In the genomic region with DNA sequence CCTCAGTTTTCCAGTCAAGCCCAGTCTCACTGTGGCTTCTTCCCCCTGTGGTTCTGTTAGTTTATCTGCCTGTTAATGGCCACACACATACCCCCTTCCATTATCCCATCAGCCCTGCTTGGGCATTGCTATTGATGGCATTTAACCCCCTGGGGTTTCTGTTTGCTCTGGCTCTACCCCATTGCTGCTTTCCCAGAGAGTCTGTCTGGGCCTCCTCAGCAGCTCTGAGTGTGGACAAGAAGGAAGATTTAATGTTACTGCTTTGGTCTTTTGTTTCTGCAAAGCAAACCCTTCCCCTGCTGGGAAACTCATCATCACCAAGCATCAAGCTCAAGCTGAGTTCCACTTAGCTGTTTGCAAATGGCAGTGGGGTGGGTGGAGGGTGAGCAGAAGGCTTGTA, we compare ENCODE assay signal across 2 cellular contexts.
TF ChIP-seq lines count a peak whose summit lies in the region.

No MANE protein-coding gene starts in this region.

TF ChIP-seq in HEK293, 187 proteins besides CTCF, POLR2A, EP300 and RAD21:
- TF ChIP-seq ZNF596 (tag by site-specific recombination; IDR thresholded peaks at IDR 0.05), result no peak
- TF ChIP-seq, protein P1, sequence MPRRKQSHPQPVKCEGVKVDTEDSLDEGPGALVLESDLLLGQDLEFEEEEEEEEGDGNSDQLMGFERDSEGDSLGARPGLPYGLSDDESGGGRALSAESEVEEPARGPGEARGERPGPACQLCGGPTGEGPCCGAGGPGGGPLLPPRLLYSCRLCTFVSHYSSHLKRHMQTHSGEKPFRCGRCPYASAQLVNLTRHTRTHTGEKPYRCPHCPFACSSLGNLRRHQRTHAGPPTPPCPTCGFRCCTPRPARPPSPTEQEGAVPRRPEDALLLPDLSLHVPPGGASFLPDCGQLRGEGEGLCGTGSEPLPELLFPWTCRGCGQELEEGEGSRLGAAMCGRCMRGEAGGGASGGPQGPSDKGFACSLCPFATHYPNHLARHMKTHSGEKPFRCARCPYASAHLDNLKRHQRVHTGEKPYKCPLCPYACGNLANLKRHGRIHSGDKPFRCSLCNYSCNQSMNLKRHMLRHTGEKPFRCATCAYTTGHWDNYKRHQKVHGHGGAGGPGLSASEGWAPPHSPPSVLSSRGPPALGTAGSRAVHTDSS (tag by site-specific recombination; IDR thresholded peaks at IDR 0.05), result no peak
- TF ChIP-seq ZNF501 (tag by site-specific recombination; IDR thresholded peaks at IDR 0.05), result no peak
- TF ChIP-seq ZIC2 (tag by site-specific recombination; IDR thresholded peaks at IDR 0.05), result peak; percentile 98
- TF ChIP-seq, protein P2, sequence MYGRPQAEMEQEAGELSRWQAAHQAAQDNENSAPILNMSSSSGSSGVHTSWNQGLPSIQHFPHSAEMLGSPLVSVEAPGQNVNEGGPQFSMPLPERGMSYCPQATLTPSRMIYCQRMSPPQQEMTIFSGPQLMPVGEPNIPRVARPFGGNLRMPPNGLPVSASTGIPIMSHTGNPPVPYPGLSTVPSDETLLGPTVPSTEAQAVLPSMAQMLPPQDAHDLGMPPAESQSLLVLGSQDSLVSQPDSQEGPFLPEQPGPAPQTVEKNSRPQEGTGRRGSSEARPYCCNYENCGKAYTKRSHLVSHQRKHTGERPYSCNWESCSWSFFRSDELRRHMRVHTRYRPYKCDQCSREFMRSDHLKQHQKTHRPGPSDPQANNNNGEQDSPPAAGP (tag by site-specific recombination; IDR thresholded peaks at IDR 0.05), result no peak
- TF ChIP-seq, protein P3, sequence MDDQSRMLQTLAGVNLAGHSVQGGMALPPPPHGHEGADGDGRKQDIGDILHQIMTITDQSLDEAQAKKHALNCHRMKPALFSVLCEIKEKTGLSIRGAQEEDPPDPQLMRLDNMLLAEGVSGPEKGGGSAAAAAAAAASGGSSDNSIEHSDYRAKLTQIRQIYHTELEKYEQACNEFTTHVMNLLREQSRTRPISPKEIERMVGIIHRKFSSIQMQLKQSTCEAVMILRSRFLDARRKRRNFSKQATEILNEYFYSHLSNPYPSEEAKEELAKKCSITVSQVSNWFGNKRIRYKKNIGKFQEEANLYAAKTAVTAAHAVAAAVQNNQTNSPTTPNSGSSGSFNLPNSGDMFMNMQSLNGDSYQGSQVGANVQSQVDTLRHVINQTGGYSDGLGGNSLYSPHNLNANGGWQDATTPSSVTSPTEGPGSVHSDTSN (CRISPR knock-in tag; IDR thresholded peaks at IDR 0.05), result no peak
- TF ChIP-seq ZNF660 (tag by site-specific recombination; IDR thresholded peaks at IDR 0.05), result no peak
- no peak for TF ChIP-seq ZNF776 (tag by site-specific recombination; IDR thresholded peaks at IDR 0.05; ENCODE audit: borderline replicate concordance)
- no peak for TF ChIP-seq ZNF670 (tag by site-specific recombination; IDR thresholded peaks at IDR 0.05; ENCODE audit: low read depth)
- 0 out of 2 replicates have a peak, but pooled peaks have one; percentile 8 for TF ChIP-seq GLIS1 (tag by site-specific recombination; IDR thresholded peaks at IDR 0.05)
- TF ChIP-seq, protein P4, sequence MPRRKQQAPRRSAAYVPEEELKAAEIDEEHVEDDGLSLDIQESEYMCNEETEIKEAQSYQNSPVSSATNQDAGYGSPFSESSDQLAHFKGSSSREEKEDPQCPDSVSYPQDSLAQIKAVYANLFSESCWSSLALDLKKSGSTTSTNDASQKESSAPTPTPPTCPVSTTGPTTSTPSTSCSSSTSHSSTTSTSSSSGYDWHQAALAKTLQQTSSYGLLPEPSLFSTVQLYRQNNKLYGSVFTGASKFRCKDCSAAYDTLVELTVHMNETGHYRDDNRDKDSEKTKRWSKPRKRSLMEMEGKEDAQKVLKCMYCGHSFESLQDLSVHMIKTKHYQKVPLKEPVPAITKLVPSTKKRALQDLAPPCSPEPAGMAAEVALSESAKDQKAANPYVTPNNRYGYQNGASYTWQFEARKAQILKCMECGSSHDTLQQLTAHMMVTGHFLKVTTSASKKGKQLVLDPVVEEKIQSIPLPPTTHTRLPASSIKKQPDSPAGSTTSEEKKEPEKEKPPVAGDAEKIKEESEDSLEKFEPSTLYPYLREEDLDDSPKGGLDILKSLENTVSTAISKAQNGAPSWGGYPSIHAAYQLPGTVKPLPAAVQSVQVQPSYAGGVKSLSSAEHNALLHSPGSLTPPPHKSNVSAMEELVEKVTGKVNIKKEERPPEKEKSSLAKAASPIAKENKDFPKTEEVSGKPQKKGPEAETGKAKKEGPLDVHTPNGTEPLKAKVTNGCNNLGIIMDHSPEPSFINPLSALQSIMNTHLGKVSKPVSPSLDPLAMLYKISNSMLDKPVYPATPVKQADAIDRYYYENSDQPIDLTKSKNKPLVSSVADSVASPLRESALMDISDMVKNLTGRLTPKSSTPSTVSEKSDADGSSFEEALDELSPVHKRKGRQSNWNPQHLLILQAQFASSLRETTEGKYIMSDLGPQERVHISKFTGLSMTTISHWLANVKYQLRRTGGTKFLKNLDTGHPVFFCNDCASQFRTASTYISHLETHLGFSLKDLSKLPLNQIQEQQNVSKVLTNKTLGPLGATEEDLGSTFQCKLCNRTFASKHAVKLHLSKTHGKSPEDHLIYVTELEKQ (tag by site-specific recombination; IDR thresholded peaks at IDR 0.05; ENCODE audit: borderline replicate concordance), result no peak
- TF ChIP-seq, protein P5, sequence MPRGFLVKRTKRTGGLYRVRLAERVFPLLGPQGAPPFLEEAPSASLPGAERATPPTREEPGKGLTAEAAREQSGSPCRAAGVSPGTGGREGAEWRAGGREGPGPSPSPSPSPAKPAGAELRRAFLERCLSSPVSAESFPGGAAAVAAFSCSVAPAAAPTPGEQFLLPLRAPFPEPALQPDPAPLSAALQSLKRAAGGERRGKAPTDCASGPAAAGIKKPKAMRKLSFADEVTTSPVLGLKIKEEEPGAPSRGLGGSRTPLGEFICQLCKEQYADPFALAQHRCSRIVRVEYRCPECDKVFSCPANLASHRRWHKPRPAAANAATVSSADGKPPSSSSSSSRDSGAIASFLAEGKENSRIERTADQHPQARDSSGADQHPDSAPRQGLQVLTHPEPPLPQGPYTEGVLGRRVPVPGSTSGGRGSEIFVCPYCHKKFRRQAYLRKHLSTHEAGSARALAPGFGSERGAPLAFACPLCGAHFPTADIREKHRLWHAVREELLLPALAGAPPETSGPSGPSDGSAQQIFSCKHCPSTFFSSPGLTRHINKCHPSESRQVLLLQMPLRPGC (tag by site-specific recombination; IDR thresholded peaks at IDR 0.05), result no peak
- no peak for TF ChIP-seq ZBTB7A (tag by site-specific recombination; IDR thresholded peaks at IDR 0.05; ENCODE audit: low read depth)

TF ChIP-seq in H1, 55 proteins besides CTCF, POLR2A, EP300 and RAD21:
- TF ChIP-seq CTBP2 (IDR thresholded peaks at IDR 0.05; ENCODE audit: borderline replicate concordance, insufficient read depth, insufficient read length, low read length), result no peak
- TF ChIP-seq JUN (IDR thresholded peaks at IDR 0.05; ENCODE audit: low read depth, low read length), result no peak
- TF ChIP-seq RBBP5 (IDR thresholded peaks at IDR 0.05; ENCODE audit: borderline replicate concordance, low read depth, low read length), result no peak
- TF ChIP-seq CBX5 (IDR thresholded peaks at IDR 0.05; ENCODE audit: low read depth, low read length), result no peak
- peak; percentile 70 for TF ChIP-seq YY1 (IDR thresholded peaks at IDR 0.05; ENCODE audit: low read depth, low read length)
- no peak for TF ChIP-seq SAP30 (IDR thresholded peaks at IDR 0.05; ENCODE audit: insufficient read depth, insufficient replicate concordance, low read length)
- TF ChIP-seq, protein P6, sequence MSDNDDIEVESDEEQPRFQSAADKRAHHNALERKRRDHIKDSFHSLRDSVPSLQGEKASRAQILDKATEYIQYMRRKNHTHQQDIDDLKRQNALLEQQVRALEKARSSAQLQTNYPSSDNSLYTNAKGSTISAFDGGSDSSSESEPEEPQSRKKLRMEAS (IDR thresholded peaks at IDR 0.05), result no peak
- no peak for TF ChIP-seq TAF1 (IDR thresholded peaks at IDR 0.05; ENCODE audit: low read depth, low read length)
- no peak for TF ChIP-seq CHD1 (IDR thresholded peaks at IDR 0.05; ENCODE audit: low read depth, low read length)
- TF ChIP-seq TEAD4 (IDR thresholded peaks at IDR 0.05; ENCODE audit: low read depth, low read length), result no peak
- TF ChIP-seq KDM5A (IDR thresholded peaks at IDR 0.05; ENCODE audit: low read length), result no peak
- TF ChIP-seq RFX5 (IDR thresholded peaks at IDR 0.05; ENCODE audit: borderline replicate concordance, low read depth, low read length), result no peak
- no peak for TF ChIP-seq CHD2 (IDR thresholded peaks at IDR 0.05; ENCODE audit: low read length)
- TF ChIP-seq HDAC2 (IDR thresholded peaks at IDR 0.05; ENCODE audit: borderline replicate concordance in 1 of 2, low read depth in 2 of 2, low read length in 2 of 2), result no peak
- TF ChIP-seq KDM4A (IDR thresholded peaks at IDR 0.05; ENCODE audit: low read depth, low read length, severe bottlenecking), result no peak
- no peak for TF ChIP-seq EZH2 (IDR thresholded peaks at IDR 0.05; ENCODE audit: low read depth, low read length, severe bottlenecking)
- TF ChIP-seq RXRA (IDR thresholded peaks at IDR 0.05; ENCODE audit: insufficient read depth, low read depth, low read length), result no peak
- TF ChIP-seq TAF7 (optimal IDR thresholded peaks at IDR 0.05; ENCODE audit: borderline replicate concordance, low read depth, low read length), result peak; percentile 27
- TF ChIP-seq, protein P7, sequence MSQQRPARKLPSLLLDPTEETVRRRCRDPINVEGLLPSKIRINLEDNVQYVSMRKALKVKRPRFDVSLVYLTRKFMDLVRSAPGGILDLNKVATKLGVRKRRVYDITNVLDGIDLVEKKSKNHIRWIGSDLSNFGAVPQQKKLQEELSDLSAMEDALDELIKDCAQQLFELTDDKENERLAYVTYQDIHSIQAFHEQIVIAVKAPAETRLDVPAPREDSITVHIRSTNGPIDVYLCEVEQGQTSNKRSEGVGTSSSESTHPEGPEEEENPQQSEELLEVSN (IDR thresholded peaks at IDR 0.05), result no peak
- TF ChIP-seq GTF2F1 (IDR thresholded peaks at IDR 0.05; ENCODE audit: borderline replicate concordance, low read depth, low read length), result no peak
- peak; percentile 88 for TF ChIP-seq NANOG (IDR thresholded peaks at IDR 0.05; ENCODE audit: insufficient read depth, low read depth, low read length, poor library complexity, severe bottlenecking)
- TF ChIP-seq KDM1A (IDR thresholded peaks at IDR 0.05; ENCODE audit: borderline replicate concordance, low read length), result no peak
- TF ChIP-seq SP2 (IDR thresholded peaks at IDR 0.05; ENCODE audit: low read length), result no peak
- TF ChIP-seq ASH2L (IDR thresholded peaks at IDR 0.05; ENCODE audit: low read length), result no peak
- no peak for TF ChIP-seq SIN3A (conservative IDR thresholded peaks at IDR 0.05 in 1 of 2, IDR thresholded peaks at IDR 0.05 in 1 of 2; ENCODE audit: low read depth in 1 of 2, low read length in 2 of 2)
- TF ChIP-seq, protein P8, sequence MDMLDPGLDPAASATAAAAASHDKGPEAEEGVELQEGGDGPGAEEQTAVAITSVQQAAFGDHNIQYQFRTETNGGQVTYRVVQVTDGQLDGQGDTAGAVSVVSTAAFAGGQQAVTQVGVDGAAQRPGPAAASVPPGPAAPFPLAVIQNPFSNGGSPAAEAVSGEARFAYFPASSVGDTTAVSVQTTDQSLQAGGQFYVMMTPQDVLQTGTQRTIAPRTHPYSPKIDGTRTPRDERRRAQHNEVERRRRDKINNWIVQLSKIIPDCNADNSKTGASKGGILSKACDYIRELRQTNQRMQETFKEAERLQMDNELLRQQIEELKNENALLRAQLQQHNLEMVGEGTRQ (IDR thresholded peaks at IDR 0.05; ENCODE audit: low read length), result no peak
- no peak for TF ChIP-seq HDAC6 (IDR thresholded peaks at IDR 0.05; ENCODE audit: low read depth, low read length)
- TF ChIP-seq SP1 (IDR thresholded peaks at IDR 0.05; ENCODE audit: low read depth, low read length), result 0 out of 2 replicates have a peak, but pooled peaks have one; percentile 16
- no peak for TF ChIP-seq POLR2AphosphoS5 (IDR thresholded peaks at IDR 0.05; ENCODE audit: low read depth, low read length)
